16 cellular contexts compared by ENCODE assay signal in genomic region chr3:12154151-12154550, GRCh38.
"Had no signal": no experiment of that assay in that cellular context is flagged by ENCODE, and none has a peak within 500 bp of the region (broad histone marks: within the 10 kb centered on the region; RNA-seq: fewer than 3 reads in every experiment).

No MANE protein-coding gene starts in this region.

- H3K4me3 ChIP-seq: dorsolateral prefrontal cortex, esophagus muscularis mucosa, gastroesophageal sphincter, neural progenitor cell, SK-N-MC had no signal

- DNase-seq: activated CD4-positive, alpha-beta T cell treated with anti-CD3 and anti-CD28 coated beads, Interleukin-2, amount 10 ng/mL, durations not matched to agents 24 days and 14 days; activated CD8-positive, alpha-beta memory T cell treated with anti-CD3 and anti-CD28 coated beads for 24 hours; activated naive CD4-positive, alpha-beta T cell treated with anti-CD3 and anti-CD28 coated beads, Interleukin-2, amount 10 ng/mL, durations not matched to agents 7 days and 5 days; amniotic stem cell; dorsolateral prefrontal cortex; kidney; left ventricle myocardium superior; small intestine had no signal

- H3K9me3 ChIP-seq: esophagus muscularis mucosa, gastroesophageal sphincter had no signal

- H3K4me2 ChIP-seq: neural progenitor cell had no signal

- ATAC-seq: gastroesophageal sphincter; left ventricle myocardium superior; stimulated activated effector memory CD8-positive, alpha-beta T cell treated with anti-CD3 and anti-CD28 coated beads, Interleukin-12 subunit alpha, Interleukin-12 subunit beta, amount 100 ng/mL, for 72 hours; WTC11 had no signal

- FAIRE-seq: endometrium, kidney, small intestine had no signal

- H3K27ac ChIP-seq: dorsolateral prefrontal cortex, esophagus muscularis mucosa, gastroesophageal sphincter, neural progenitor cell, parathyroid adenoma, SK-N-MC had no signal
